24 cellular contexts compared by ENCODE assay signal in genomic region chr3:89713196-89713595, GRCh38.
"Had no signal": no experiment of that assay in that cellular context is flagged by ENCODE, and none has a peak within 500 bp of the region (broad histone marks: within the 10 kb centered on the region; RNA-seq: fewer than 3 reads in every experiment).

No MANE protein-coding gene starts in this region.

- H3K36me3 ChIP-seq: left lung, left ventricle myocardium inferior, lower lobe of right lung had no signal

- H3K36me3 Mint-ChIP-seq: memory B cell had no signal

- H3K4me3 ChIP-seq: hepatocyte, left lung, left ventricle myocardium inferior, lower lobe of right lung, lung, mucosa of descending colon had no signal

- FAIRE-seq: islet of Langerhans, keratinocyte, kidney had no signal

- H3K27me3 ChIP-seq: hepatocyte, left lung had no signal

- ATAC-seq: left cardiac atrium, left colon, left lobe of liver, left lung, left ventricle myocardium superior, lower lobe of right lung, mucosa of descending colon had no signal

- H2AFZ ChIP-seq: hepatocyte had no signal

- H3K4me3 Mint-ChIP-seq: immature natural killer cell, memory B cell, mesothelial cell of epicardium had no signal

- H3K27ac Mint-ChIP-seq: immature natural killer cell, memory B cell, mesothelial cell of epicardium had no signal

- H3K27me3 Mint-ChIP-seq: memory B cell had no signal

- H3K4me2 ChIP-seq: hepatocyte had no signal

- H3K4me1 Mint-ChIP-seq: immature natural killer cell, memory B cell had no signal

- H3K4me1 ChIP-seq: left lung, left ventricle myocardium inferior, lower lobe of right lung had no signal

- H3K9me3 ChIP-seq: lower lobe of right lung had no signal

- H3K27ac ChIP-seq: hepatocyte, left lung, left ventricle myocardium inferior, lower lobe of right lung had no signal

- H3K79me2 ChIP-seq: hepatocyte had no signal

- DNase-seq: hippocampal formation, hypothalamus, immature natural killer cell, islet precursor cell, kidney, kidney glomerular epithelial cell, left cardiac atrium, left colon, left lung, left ventricle myocardium inferior, left ventricle myocardium superior, lower lobe of right lung, mammary epithelial cell, mesenchymal stem cell, mesendoderm, midbrain, mucosa of descending colon had no signal
